ENCODE assay signal across 9 cellular contexts in genomic region chr2:70767699-70768584, GRCh38. TPM values are rescaled to one million over a fixed set of nuclear protein-coding genes. Genes with fewer than 3 reads are reported as not detected.
DNase-seq lines count a peak whose midpoint lies in the region; ATAC-seq, FAIRE-seq and TF ChIP-seq lines count a peak whose summit lies in the region.
"Had no signal": no experiment of that assay in that cellular context is flagged by ENCODE, and none has a peak within 500 bp of the region (broad histone marks: within the 10 kb centered on the region; RNA-seq: fewer than 3 reads in every experiment).

Gene ADD2, minus strand, starts transcription at chr2:70768200. Its CDS starts 61,792 bp downstream, at chr2:70706408.

- DNase-seq in A549 (ENCODE audit: low read depth in 1 of 2, low spot score in 1 of 2) (peak; percentile 76 to 81), GM19238 (ENCODE audit: insufficient read length, low spot score) (peak; percentile 33), NCI-H526 (lab: John Stamatoyannopoulos, UW) (peak; percentile 74 to 87), head of caudate nucleus (peak in 40 of 42 donors; percentile 20 to 77 (median 58)), pons (ENCODE audit: low spot score) (peak; percentile 34), SW480 (ENCODE audit: low spot score) (no peak)
- DNase-seq in activated naive CD4-positive, alpha-beta T cell treated with anti-CD3 and anti-CD28 coated beads for 36 hours: peak; percentile 89

- H3K27me3 Mint-ChIP-seq in activated naive CD4-positive, alpha-beta T cell treated with anti-CD3 and anti-CD28 coated beads for 36 hours (ENCODE audit: low read depth): peaks cover 10% of the 10 kb centered on the region

- H3K27ac ChIP-seq in A549: peak within 1 kb of the TSS; percentile 77 to 92
- H3K27ac ChIP-seq: epithelial cell of prostate had no signal

- FAIRE-seq in A549 (lab: Jason Lieb, UNC): no peak

- peaks cover 8% of the 10 kb centered on the region for H3K4me1 Mint-ChIP-seq in activated naive CD4-positive, alpha-beta T cell treated with anti-CD3 and anti-CD28 coated beads for 36 hours (ENCODE audit: low read depth)

- H3K9me3 Mint-ChIP-seq in activated naive CD4-positive, alpha-beta T cell treated with anti-CD3 and anti-CD28 coated beads for 36 hours: no peaks in the 10 kb centered on the region

- H3K4me2 ChIP-seq in A549: peak within 1 kb of the TSS; percentile 91

- peak within 1 kb of the TSS; percentile 83 for H3K27ac Mint-ChIP-seq in activated naive CD4-positive, alpha-beta T cell treated with anti-CD3 and anti-CD28 coated beads for 36 hours

- TF ChIP-seq RAD21 in A549 (conservative IDR thresholded peaks at IDR 0.05 in 1 of 2, IDR thresholded peaks at IDR 0.05 in 1 of 2): peak; percentile 31 to 68; a peak in 4 of 5 replicates

- H3K4me3 ChIP-seq in A549: peak within 1 kb of the TSS; percentile 68

- no peaks in the 10 kb centered on the region for H3K9me3 ChIP-seq in A549

- peak; percentile 81 for TF ChIP-seq POLR2A in A549 (IDR thresholded peaks at IDR 0.05; ENCODE audit: low read length)

- TF ChIP-seq CTCF in A549 (IDR thresholded peaks at IDR 0.05): peak; percentile 97

- no peak for TF ChIP-seq EP300 in A549 (IDR thresholded peaks at IDR 0.05)

- CTCF ChIA-PET in A549 (lab: Yijun Ruan, JAX): interaction anchor here (0.6 to 4.1 kb wide), 47 partner anchors 9 to 466 kb away, joined by 3 to 46 read pairs (median 5); partner anchors contain the start of genes FAM136A and FIGLA
- CTCF ChIA-PET in activated naive CD4-positive, alpha-beta T cell treated with anti-CD3 and anti-CD28 coated beads for 36 hours (lab: Charles Lee): interaction anchor here (0.5 to 2.9 kb wide), 27 partner anchors 8 to 1382 kb away, joined by 3 to 25 read pairs (median 4); partner anchors contain the start of genes FAM136A, FIGLA and SNRPG

- POLR2A ChIA-PET in A549 (lab: Yijun Ruan, JAX): interaction anchor here (0.6 to 1.5 kb wide), 9 partner anchors 9 to 474 kb away, joined by 3 to 7 read pairs (median 4); partner anchors contain the start of gene SNRPG

- peaks cover 11% of the 10 kb centered on the region for H3K4me1 ChIP-seq in A549

- peak within 1 kb of the TSS; percentile 91 for H3K4me3 Mint-ChIP-seq in activated naive CD4-positive, alpha-beta T cell treated with anti-CD3 and anti-CD28 coated beads for 36 hours

- no peaks in the 10 kb centered on the region for H3K36me3 Mint-ChIP-seq in activated naive CD4-positive, alpha-beta T cell treated with anti-CD3 and anti-CD28 coated beads for 36 hours (ENCODE audit: low read depth)

- WGBS in A549 (ENCODE audit: missing lambda C conversion rate): 1% methylated on average over 26 of the region's 74 CpGs

- intact Hi-C loops in activated naive CD4-positive, alpha-beta T cell treated with anti-CD3 and anti-CD28 coated beads for 36 hours (cut with micrococcal nuclease): loop anchor here (1.0 to 5.0 kb wide), 5 partner anchors 17 to 576 kb away; partner anchors contain the start of genes C2orf42 and FAM136A
- intact Hi-C loops in head of caudate nucleus (cut with DNase I): no loop called here

- ATAC-seq in A549 (peak; percentile 86 to 94), GM21737 (IDR thresholded peaks at IDR 0.05; ENCODE audit: unreplicated experiment) (no peak)

TF ChIP-seq in A549, 52 proteins besides CTCF, POLR2A, EP300 and RAD21 (continues in another document):
- TF ChIP-seq GATA3 (IDR thresholded peaks at IDR 0.05; ENCODE audit: borderline replicate concordance) (no peak), USF2 (IDR thresholded peaks at IDR 0.05) (no peak), NFE2L2 (conservative IDR thresholded peaks at IDR 0.05; ENCODE audit: low read length) (no peak), CHD2 (IDR thresholded peaks at IDR 0.05; ENCODE audit: low read length, partially characterized antibody) (no peak), JUNB (IDR thresholded peaks at IDR 0.05) (no peak), CHD4 (IDR thresholded peaks at IDR 0.05; ENCODE audit: borderline replicate concordance) (no peak), FOSB (CRISPR knock-in tag; IDR thresholded peaks at IDR 0.05) (no peak), RARB (CRISPR knock-in tag; IDR thresholded peaks at IDR 0.05) (no peak), PBX3 (IDR thresholded peaks at IDR 0.05) (no peak; the same call in 1 of the 2 replicates), FOXS1 (CRISPR knock-in tag; IDR thresholded peaks at IDR 0.05) (no peak), PHF8 (IDR thresholded peaks at IDR 0.05; ENCODE audit: borderline replicate concordance, low read depth) (peak; percentile 69), POLR2AphosphoS2 (conservative IDR thresholded peaks at IDR 0.05; ENCODE audit: low read length) (no peak), HOXB5 (CRISPR knock-in tag; IDR thresholded peaks at IDR 0.05) (peak; percentile 30; the same call in 1 of the 2 replicates), CBX2 (IDR thresholded peaks at IDR 0.05; ENCODE audit: borderline replicate concordance, low read depth) (no peak), NPAS2 (CRISPR knock-in tag; IDR thresholded peaks at IDR 0.05; ENCODE audit: borderline replicate concordance) (no peak), REST (IDR thresholded peaks at IDR 0.05) (no peak), ESRRA (IDR thresholded peaks at IDR 0.05; ENCODE audit: borderline replicate concordance, low read length) (no peak), ATOH8 (CRISPR knock-in tag; IDR thresholded peaks at IDR 0.05; ENCODE audit: low read depth) (no peak), FOSL2 (IDR thresholded peaks at IDR 0.05) (no peak), FOSL2 (CRISPR knock-in tag; IDR thresholded peaks at IDR 0.05) (no peak), HOXA7 (CRISPR knock-in tag; IDR thresholded peaks at IDR 0.05) (no peak), HOXB13 (CRISPR knock-in tag; IDR thresholded peaks at IDR 0.05; ENCODE audit: low read depth) (no peak), MAX (IDR thresholded peaks at IDR 0.05) (peak; percentile 91), SREBF2 (IDR thresholded peaks at IDR 0.05) (no peak), ZC3H11A (IDR thresholded peaks at IDR 0.05) (no peak)

RNA-seq across cellular contexts. Expression of gene ADD2, which starts in this region (rescaled TPM):
- 25.5 and 28.4 TPM in 2 replicates for polyA plus RNA-seq in A549 (2011; rRNA removed)
- 25.6 and 34.7 TPM in 2 replicates for polyA plus RNA-seq in A549 (2012; cell fraction: cytosol; rRNA removed)
- polyA plus RNA-seq in A549 (2012; cell fraction: nucleus; rRNA removed): 21.4 and 26.2 TPM in 2 replicates
- 18.0 to 21.4 TPM (median 20.7 TPM) in 3 replicates for polyA plus RNA-seq in A549 (2017; fragmentation: RNase III; extraction: RNeasy Plus Mini Kit Qiagen cat#74134 plus additional on column Dnase treatment)
- 85.1 and 99.5 TPM in 2 replicates for polyA minus RNA-seq in A549 (2011; rRNA and poly(A)+ RNA removed)
- 10 to 100 TPM; 42.9 to 46.2 TPM for total RNA-seq in activated naive CD4-positive, alpha-beta T cell treated with anti-CD3 and anti-CD28 coated beads for 36 hours
